In genomic region chr7:143381427-143382125, GRCh38 we compare ENCODE assay signal across 8 cellular contexts. TPM values are rescaled to one million over a fixed set of nuclear protein-coding genes. Genes with fewer than 3 reads are reported as not detected.
DNase-seq lines count a peak whose midpoint lies in the region; ATAC-seq, FAIRE-seq and TF ChIP-seq lines count a peak whose summit lies in the region.

No MANE protein-coding gene starts in this region.

- TF ChIP-seq CTCF in Calu3 (IDR thresholded peaks at IDR 0.05; ENCODE audit: unreplicated experiment), result no peak

- no TSS peak for BruUV-seq in Calu3 (replicated peaks; lab: Mats Ljungman, UMichigan)

- no peak overlapping the region for H3K27ac Mint-ChIP-seq in Calu3 (ENCODE audit: unreplicated experiment)

- FAIRE-seq in GM19239 (lab: Jason Lieb, UNC), result no peak

- ATAC-seq in GM19452 (IDR thresholded peaks at IDR 0.05; ENCODE audit: unreplicated experiment), result peak; percentile 15
- ATAC-seq in HG03520 (IDR thresholded peaks at IDR 0.05; ENCODE audit: unreplicated experiment), result peak; percentile 3

- peaks cover 46% of the 10 kb centered on the region for H3K36me3 Mint-ChIP-seq in Calu3 (ENCODE audit: insufficient read depth, unreplicated experiment)

- CTCF ChIA-PET in Calu3 (lab: Charles Lee), result interaction anchor here (0.5 to 0.7 kb wide), 2 partner anchors 12 to 141 kb away, joined by 3 read pairs; no protein-coding TSS in a partner anchor

- peak overlapping the region; percentile 85 for H3K4me3 Mint-ChIP-seq in Calu3 (ENCODE audit: low read depth, unreplicated experiment)

- intact Hi-C loops in Calu3 (cut with micrococcal nuclease; ENCODE audit: unreplicated experiment), result loop anchor here (2.0 kb wide), 1 partner anchor 51 kb away; no protein-coding TSS in a partner anchor

- no peaks in the 10 kb centered on the region for H3K27me3 Mint-ChIP-seq in Calu3 (ENCODE audit: unreplicated experiment)

- H3K9me3 Mint-ChIP-seq in Calu3 (ENCODE audit: low read depth, unreplicated experiment), result no peaks in the 10 kb centered on the region

- DNase-seq in Calu3 (peak; percentile 72), foreskin melanocyte (peak; percentile 6), nucleus accumbens (lab: John Stamatoyannopoulos, UW) (peak in 38 of 56 donors; percentile 12 to 73 (median 40)), GM19239 (ENCODE audit: insufficient read length, low spot score) (no peak), HPDE6-E6E7 (ENCODE audit: extremely low spot score) (no peak)
- peak; percentile 31 to 34 for DNase-seq in activated CD4-positive, alpha-beta T cell treated with anti-CD3 and anti-CD28 coated beads, Interleukin-2, amount 50 U/mL, for 48 hours

- H3K4me1 Mint-ChIP-seq in Calu3 (ENCODE audit: low read depth, unreplicated experiment), result peaks cover 21% of the 10 kb centered on the region

RNA-seq across cellular contexts. Expression of gene ZYX, which starts 0.4 kb away (rescaled TPM):
- total RNA-seq in Calu3 (2022), result 114 and 119 TPM in 2 replicates

RNA-seq across cellular contexts. Expression of gene FAM131B, which starts 19.1 kb away (rescaled TPM):
- 0.19 and 1.2 TPM in 2 replicates for total RNA-seq in Calu3 (2022)

RNA-seq across cellular contexts. Expression of gene EPHA1, which starts 27.1 kb away (rescaled TPM):
- 21.6 and 23.6 TPM in 2 replicates for total RNA-seq in Calu3 (2022)

Comparison
In these comparisons a context has a peak if more than half of its experiments do, and no peak if none do; other contexts are left out.
1. DNase-seq: peak in Calu3 (single experiment), activated CD4-positive, alpha-beta T cell treated with anti-CD3 and anti-CD28 coated beads, Interleukin-2, amount 50 U/mL, for 48 hours (2 of 2), foreskin melanocyte (single experiment) and nucleus accumbens (38 of 56); none in GM19239 (single experiment) and HPDE6-E6E7 (single experiment).